ENCODE assay signal across 19 cellular contexts in the genomic region with DNA sequence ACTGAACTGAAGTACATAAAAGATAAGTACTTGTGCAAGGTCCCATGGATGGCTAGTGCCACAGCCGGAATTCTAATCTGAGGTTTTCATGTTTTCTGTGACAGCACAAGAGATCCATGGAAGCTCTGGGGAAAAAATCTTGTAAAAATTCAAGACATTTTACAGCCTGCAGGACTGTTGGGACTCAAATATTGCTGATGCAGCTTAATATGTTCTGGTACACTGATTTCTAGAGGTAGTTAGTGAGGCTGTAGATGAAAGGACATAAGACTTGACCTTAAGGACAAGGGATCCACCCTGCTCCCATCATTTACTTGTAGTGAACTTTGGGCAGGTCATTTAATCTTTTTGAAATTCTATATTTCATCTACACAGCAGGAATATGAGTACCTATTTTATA.
A peak's percentile ranks its signal among the peaks of the same experiment; 100 is the strongest.
DNase-seq lines count a peak whose midpoint lies in the region; ATAC-seq, FAIRE-seq and TF ChIP-seq lines count a peak whose summit lies in the region.
"Had no signal": no experiment of that assay in that cellular context is flagged by ENCODE, and none has a peak within 500 bp of the region (broad histone marks: within the 10 kb centered on the region; RNA-seq: fewer than 3 reads in every experiment).

No MANE protein-coding gene starts in this region.

- H3K79me2 ChIP-seq in HepG2 (ENCODE audit: insufficient read depth, low read length) (no peaks in the 10 kb centered on the region), neural progenitor cell (ENCODE audit: low read depth) (no peaks in the 10 kb centered on the region), GM23338 (replicated peaks; ENCODE audit: insufficient read depth) (no peaks in the 10 kb centered on the region)

- intact Hi-C loops in HepG2 (cut with micrococcal nuclease; ENCODE audit: unreplicated experiment) (no loop called here), right lobe of liver (cut with DNase I) (no loop called here)

- FAIRE-seq in HepG2 (lab: Jason Lieb, UNC), result no peak
- FAIRE-seq: GM12891, GM18507 had no signal

- H3F3A ChIP-seq in neural progenitor cell (ENCODE audit: low read depth) (peaks cover 16% of the 10 kb centered on the region), GM23338 (replicated peaks; ENCODE audit: low read depth) (no peaks in the 10 kb centered on the region)

- TF ChIP-seq EP300 in HepG2 (IDR thresholded peaks at IDR 0.05; ENCODE audit: low read depth in 2 of 2, low read length in 2 of 2) (no peak), HepG2 (CRISPR knock-in tag; IDR thresholded peaks at IDR 0.05; ENCODE audit: borderline replicate concordance) (no peak)

- in situ Hi-C loops in HepG2 (cut with HindIII; ENCODE audit: extremely low pct_ligation_motif_present, low pct_unique_long_range_greater_than_20kb), result no loop called here

- no peak overlapping the region for H3K4me3 ChIP-seq in HepG2 (replicated peaks in 1 of 3; ENCODE audit: insufficient read depth in 1 of 3, low read depth in 2 of 3, low read length in 3 of 3)
- H3K4me3 ChIP-seq in right lobe of liver, result no peak overlapping the region
- no peak overlapping the region for H3K4me3 ChIP-seq in neural progenitor cell
- H3K4me3 ChIP-seq in GM23338, result no peak overlapping the region
- H3K4me3 ChIP-seq: HAP-1 had no signal

- CTCF ChIA-PET in HepG2 (lab: Yijun Ruan, JAX; ENCODE audit: low intra/inter-chr PET ratio, low total read pairs), result no interaction called here

- no peak overlapping the region for H3K4me3 Mint-ChIP-seq in neural progenitor cell
- H3K4me3 Mint-ChIP-seq in activated naive CD8-positive, alpha-beta T cell treated with anti-CD3 and anti-CD28 coated beads for 36 hours, result no peak overlapping the region
- H3K4me3 Mint-ChIP-seq in GM23338, result no peak overlapping the region
- H3K4me3 Mint-ChIP-seq: CD4-positive, alpha-beta memory T cell; HFFc6 had no signal

- H3K4me2 ChIP-seq in HepG2 (ENCODE audit: low read depth, low read length) (no peak overlapping the region), neural progenitor cell (peak overlapping the region; percentile 49), GM23338 (no peak overlapping the region)

- TF ChIP-seq CTCF in HepG2 (CRISPR knock-in tag; IDR thresholded peaks at IDR 0.05) (no peak), right lobe of liver (IDR thresholded peaks at IDR 0.05) (no peak), VCaP (conservative IDR thresholded peaks at IDR 0.05) (no peak), neural progenitor cell (IDR thresholded peaks at IDR 0.05) (no peak), GM23338 (conservative IDR thresholded peaks at IDR 0.05; ENCODE audit: low read depth in 2 of 2) (no peak)

- no peaks in the 10 kb centered on the region for H3K9me3 ChIP-seq in HepG2 (ENCODE audit: low read length)
- H3K9me3 ChIP-seq in right lobe of liver, result no peaks in the 10 kb centered on the region
- no peaks in the 10 kb centered on the region for H3K9me3 ChIP-seq in neural progenitor cell (ENCODE audit: low read depth)
- H3K9me3 ChIP-seq: HAP-1 had no signal

- no peaks in the 10 kb centered on the region for H3K36me3 Mint-ChIP-seq in neural progenitor cell
- H3K36me3 Mint-ChIP-seq in activated naive CD8-positive, alpha-beta T cell treated with anti-CD3 and anti-CD28 coated beads for 36 hours, result no peaks in the 10 kb centered on the region
- no peaks in the 10 kb centered on the region for H3K36me3 Mint-ChIP-seq in GM23338 (ENCODE audit: low read depth)
- H3K36me3 Mint-ChIP-seq: CD4-positive, alpha-beta memory T cell had no signal

- H3K9me3 Mint-ChIP-seq in neural progenitor cell (peaks cover 2% of the 10 kb centered on the region), GM23338 (no peaks in the 10 kb centered on the region)
- H3K9me3 Mint-ChIP-seq in activated naive CD8-positive, alpha-beta T cell treated with anti-CD3 and anti-CD28 coated beads for 36 hours, result no peaks in the 10 kb centered on the region
- H3K9me3 Mint-ChIP-seq: CD4-positive, alpha-beta memory T cell; HFFc6 had no signal

- H4K20me1 ChIP-seq in HepG2 (ENCODE audit: insufficient read depth, low read length) (no peaks in the 10 kb centered on the region), neural progenitor cell (ENCODE audit: low read depth) (no peaks in the 10 kb centered on the region), GM23338 (replicated peaks; ENCODE audit: insufficient read depth) (no peaks in the 10 kb centered on the region)

- ATAC-seq in HepG2 (no peak), right lobe of liver (no peak), GM23338 (no peak)

- H3K4me1 ChIP-seq in HepG2 (ENCODE audit: insufficient read depth, low read length) (no peaks in the 10 kb centered on the region), right lobe of liver (no peaks in the 10 kb centered on the region), neural progenitor cell (peaks cover 33% of the 10 kb centered on the region), GM23338 (ENCODE audit: insufficient read depth) (peaks cover 16% of the 10 kb centered on the region)

- POLR2A ChIA-PET in HepG2 (lab: Yijun Ruan, JAX), result no interaction called here

- 27% methylated on average over 1 of the region's 1 CpG for WGBS in HepG2 (ENCODE audit: low lambda C conversion rate)
- WGBS in right lobe of liver (ENCODE audit: insufficient coverage, low coverage, low lambda C conversion rate, missing lambda C conversion rate), result 40% methylated on average over 1 of the region's 1 CpG

- H3K27me3 ChIP-seq in HepG2 (ENCODE audit: control insufficient read depth in 1 of 2, insufficient read depth in 2 of 2, low read length in 2 of 2) (no peaks in the 10 kb centered on the region), right lobe of liver (no peaks in the 10 kb centered on the region), neural progenitor cell (peaks cover 33% of the 10 kb centered on the region), GM23338 (ENCODE audit: insufficient read depth) (peaks cover 25% of the 10 kb centered on the region)

- H3K4me1 Mint-ChIP-seq in neural progenitor cell (peaks cover 17% of the 10 kb centered on the region), GM23338 (peaks cover 16% of the 10 kb centered on the region; the same call in 2 of the 3 replicates)
- H3K4me1 Mint-ChIP-seq in activated naive CD8-positive, alpha-beta T cell treated with anti-CD3 and anti-CD28 coated beads for 36 hours, result no peaks in the 10 kb centered on the region
- H3K4me1 Mint-ChIP-seq: CD4-positive, alpha-beta memory T cell had no signal

- no peak overlapping the region for H3K27ac Mint-ChIP-seq in neural progenitor cell
- no peak overlapping the region for H3K27ac Mint-ChIP-seq in activated naive CD8-positive, alpha-beta T cell treated with anti-CD3 and anti-CD28 coated beads for 36 hours
- H3K27ac Mint-ChIP-seq in GM23338, result no peak overlapping the region
- H3K27ac Mint-ChIP-seq: CD4-positive, alpha-beta memory T cell; HFFc6 had no signal

- DNase-seq in HepG2 (ENCODE audit: low spot score) (no peak), right lobe of liver (no peak), neural progenitor cell (ENCODE audit: low spot score) (no peak), GM23338 (ENCODE audit: low spot score) (no peak), dermis blood vessel endothelial cell (no peak)
- DNase-seq in activated naive CD8-positive, alpha-beta T cell treated with anti-CD3 and anti-CD28 coated beads for 36 hours, result no peak
- DNase-seq: 8988T; C1 segment of cervical spinal cord; Calu3; CD4-positive, alpha-beta memory T cell; COR-L47; DMS53; DMS79 treated with DMSO at 0.1 percent for 48 hours; GF-D8; HFFc6 had no signal

- no peak overlapping the region for H2AFZ ChIP-seq in HepG2 (ENCODE audit: low read length)
- no peak overlapping the region for H2AFZ ChIP-seq in neural progenitor cell (replicated peaks)
- no peak overlapping the region for H2AFZ ChIP-seq in GM23338

- H3K27ac ChIP-seq in HepG2 (ENCODE audit: extremely low read length, insufficient read depth, low read length), result no peak overlapping the region
- no peak overlapping the region for H3K27ac ChIP-seq in right lobe of liver
- H3K27ac ChIP-seq in VCaP, result peak overlapping the region; percentile 82
- peak overlapping the region; percentile 67 for H3K27ac ChIP-seq in neural progenitor cell
- H3K27ac ChIP-seq in GM23338 (ENCODE audit: low read depth), result no peak overlapping the region

- H3K27me3 Mint-ChIP-seq in neural progenitor cell (ENCODE audit: insufficient read depth, low read depth), result peaks cover 3% of the 10 kb centered on the region
- H3K27me3 Mint-ChIP-seq in activated naive CD8-positive, alpha-beta T cell treated with anti-CD3 and anti-CD28 coated beads for 36 hours, result no peaks in the 10 kb centered on the region
- peaks cover 5% of the 10 kb centered on the region for H3K27me3 Mint-ChIP-seq in GM23338 (ENCODE audit: insufficient read depth, low read depth, poor library complexity)

- TF ChIP-seq POLR2A in HepG2 (IDR thresholded peaks at IDR 0.05; ENCODE audit: insufficient read depth in 1 of 2, low read depth in 2 of 2, low read length in 2 of 2), result no peak
- TF ChIP-seq POLR2A in right lobe of liver (IDR thresholded peaks at IDR 0.05), result no peak

- no peak overlapping the region for H3K9ac ChIP-seq in HepG2 (ENCODE audit: insufficient read depth, low read depth, low read length)
- H3K9ac ChIP-seq in neural progenitor cell, result no peak overlapping the region

- BruUV-seq in HepG2 (replicated peaks; lab: Mats Ljungman, UMichigan), result no TSS peak

- no peaks in the 10 kb centered on the region for H3K36me3 ChIP-seq in HepG2 (replicated peaks in 1 of 2; ENCODE audit: control insufficient read depth in 1 of 2, insufficient read depth in 2 of 2, low read length in 2 of 2)
- H3K36me3 ChIP-seq in right lobe of liver, result no peaks in the 10 kb centered on the region
- no peaks in the 10 kb centered on the region for H3K36me3 ChIP-seq in neural progenitor cell
- H3K36me3 ChIP-seq in GM23338 (ENCODE audit: insufficient read depth), result no peaks in the 10 kb centered on the region
- H3K36me3 ChIP-seq: HAP-1 had no signal

- H3K9me2 ChIP-seq in GM23338 (ENCODE audit: insufficient read depth), result no peaks in the 10 kb centered on the region

- TF ChIP-seq RAD21 in HepG2 (CRISPR knock-in tag; IDR thresholded peaks at IDR 0.05), result no peak

TF ChIP-seq in HepG2, 621 proteins besides CTCF, POLR2A, EP300 and RAD21:
- TF ChIP-seq MED1 (CRISPR knock-in tag; IDR thresholded peaks at IDR 0.05) (no peak), MAFF (IDR thresholded peaks at IDR 0.05; ENCODE audit: low read depth, low read length) (peak; percentile 88), MAFK (conservative IDR thresholded peaks at IDR 0.05 in 1 of 2, IDR thresholded peaks at IDR 0.05 in 1 of 2; ENCODE audit: low read length in 2 of 2) (peak; percentile 85 to 90)

TF ChIP-seq in GM23338, 12 proteins besides CTCF, POLR2A, EP300 and RAD21 (continues in another document):
- TF ChIP-seq POLR2AphosphoS5 (IDR thresholded peaks at IDR 0.05; ENCODE audit: low read depth) (no peak), JUNB (IDR thresholded peaks at IDR 0.05; ENCODE audit: unreplicated experiment) (no peak), EZH2phosphoT487 (IDR thresholded peaks at IDR 0.05; ENCODE audit: unreplicated experiment) (no peak)

Comparison
In these comparisons a context has a peak if more than half of its experiments do, and no peak if none do; other contexts are left out.
1. H3K27ac ChIP-seq: peak in VCaP (single experiment) and neural progenitor cell (single experiment); none in HepG2 (single experiment), right lobe of liver (0 of 3) and GM23338 (single experiment).